In the genomic region with DNA sequence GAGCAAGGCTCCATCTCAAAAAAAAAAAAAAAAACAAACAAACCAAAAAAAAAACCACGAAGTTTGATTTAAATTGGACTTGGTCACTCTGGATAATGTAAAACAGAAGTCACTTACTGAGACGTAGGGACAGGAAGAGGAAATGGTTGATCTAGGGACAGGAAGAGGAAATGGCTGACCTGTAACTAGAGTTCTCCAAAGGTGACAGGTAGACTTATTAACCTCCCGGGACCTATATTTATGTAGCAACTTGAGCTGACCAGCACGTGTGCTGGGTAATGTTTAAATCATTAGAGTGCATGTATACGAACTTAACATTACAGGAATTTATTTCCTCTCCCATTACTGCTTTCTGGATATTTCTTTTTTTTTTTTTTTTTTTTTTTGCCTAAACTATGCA, we compare ENCODE assay signal across 17 cellular contexts.
"Had no signal": no experiment of that assay in that cellular context is flagged by ENCODE, and none has a peak within 500 bp of the region (broad histone marks: within the 10 kb centered on the region; RNA-seq: fewer than 3 reads in every experiment).

No MANE protein-coding gene starts in this region.

- H3K27ac Mint-ChIP-seq: activated B cell treated with CpG ODN at 0.5 μM for 24 hours; activated CD4-positive, alpha-beta T cell treated with anti-CD3 and anti-CD28 coated beads, Interleukin-2, amount 10 ng/mL, durations not matched to agents 24 days and 14 days; activated naive CD8-positive, alpha-beta T cell; activated T-cell treated with anti-CD3 and anti-CD28 coated beads, Interleukin-2, amount 50 U/mL, for 24 hours; naive thymus-derived CD4-positive, alpha-beta T cell; progenitor cell of endocrine pancreas; T-helper 1 cell treated with Interleukin-12 subunit alpha and Interleukin-12 subunit beta and Interleukin-4 antibody, amounts not matched to agents 30 μg/mL and 1 μg/mL, for 36 hours had no signal

- DNase-seq: activated B cell treated with CpG ODN at 0.5 μM for 24 hours; activated CD4-positive, alpha-beta T cell treated with anti-CD3 and anti-CD28 coated beads, Interleukin-2, amount 10 ng/mL, durations not matched to agents 24 days and 14 days; activated gamma-delta T cell; activated T-cell treated with anti-CD3 and anti-CD28 coated beads, Interleukin-2, amount 50 U/mL, for 24 hours; anterior cingulate cortex; mammary epithelial cell; naive thymus-derived CD4-positive, alpha-beta T cell; nucleus accumbens; right cardiac atrium; trophoblast cell had no signal

- H3K4me1 ChIP-seq: breast epithelium had no signal

- H3K4me1 Mint-ChIP-seq: activated B cell treated with CpG ODN at 0.5 μM for 24 hours had no signal

- H3K9me3 ChIP-seq: breast epithelium had no signal

- H3K27ac ChIP-seq: breast epithelium had no signal

- ATAC-seq: esophagus mucosa; left lobe of liver; naive thymus-derived CD4-positive, alpha-beta T cell; right cardiac atrium had no signal

- H3K4me3 ChIP-seq: breast epithelium, smooth muscle cell had no signal

- H3K36me3 ChIP-seq: breast epithelium had no signal

- H3K4me3 Mint-ChIP-seq: activated B cell treated with CpG ODN at 0.5 μM for 24 hours; activated CD4-positive, alpha-beta T cell treated with anti-CD3 and anti-CD28 coated beads, Interleukin-2, amount 10 ng/mL, durations not matched to agents 24 days and 14 days; activated naive CD8-positive, alpha-beta T cell; activated T-cell treated with anti-CD3 and anti-CD28 coated beads, Interleukin-2, amount 50 U/mL, for 24 hours; naive thymus-derived CD4-positive, alpha-beta T cell; T-helper 1 cell treated with Interleukin-12 subunit alpha and Interleukin-12 subunit beta and Interleukin-4 antibody, amounts not matched to agents 30 μg/mL and 1 μg/mL, for 36 hours had no signal

- H3K4me2 ChIP-seq: smooth muscle cell had no signal

- H3K9me3 Mint-ChIP-seq: activated B cell treated with CpG ODN at 0.5 μM for 24 hours; activated T-cell treated with anti-CD3 and anti-CD28 coated beads, Interleukin-2, amount 50 U/mL, for 24 hours; naive thymus-derived CD4-positive, alpha-beta T cell; T-helper 1 cell treated with Interleukin-12 subunit alpha and Interleukin-12 subunit beta and Interleukin-4 antibody, amounts not matched to agents 30 μg/mL and 1 μg/mL, for 36 hours had no signal

- H3K27me3 ChIP-seq: breast epithelium had no signal

- H3K27me3 Mint-ChIP-seq: progenitor cell of endocrine pancreas had no signal
